1 cellular context compared by ENCODE assay signal in the genomic region with DNA sequence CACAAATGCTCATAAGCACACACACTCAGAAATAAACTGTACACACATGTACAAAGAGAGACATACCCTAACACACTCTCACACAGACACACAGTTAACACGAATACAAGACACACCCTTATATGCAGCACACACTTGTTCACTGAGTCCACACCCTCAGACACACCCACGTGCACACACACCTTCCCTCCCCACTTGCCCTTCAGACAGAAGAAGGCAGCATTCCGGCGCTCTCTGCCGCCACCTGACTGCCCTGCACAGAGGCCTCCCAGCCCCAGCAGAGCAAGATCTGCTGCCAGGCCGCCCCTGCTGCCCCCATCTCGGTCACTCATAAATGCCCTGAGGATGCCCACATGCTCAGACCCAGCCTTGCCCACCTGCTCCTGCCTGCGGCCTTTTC.
TF ChIP-seq lines count a peak whose summit lies in the region.

No MANE protein-coding gene starts in this region.

TF ChIP-seq in Ishikawa, 13 proteins besides CTCF, POLR2A, EP300 and RAD21 (continued from another document):
- TF ChIP-seq, protein P1, sequence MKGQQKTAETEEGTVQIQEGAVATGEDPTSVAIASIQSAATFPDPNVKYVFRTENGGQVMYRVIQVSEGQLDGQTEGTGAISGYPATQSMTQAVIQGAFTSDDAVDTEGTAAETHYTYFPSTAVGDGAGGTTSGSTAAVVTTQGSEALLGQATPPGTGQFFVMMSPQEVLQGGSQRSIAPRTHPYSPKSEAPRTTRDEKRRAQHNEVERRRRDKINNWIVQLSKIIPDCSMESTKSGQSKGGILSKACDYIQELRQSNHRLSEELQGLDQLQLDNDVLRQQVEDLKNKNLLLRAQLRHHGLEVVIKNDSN (IDR thresholded peaks at IDR 0.05) = no peak
- TF ChIP-seq, protein P2, sequence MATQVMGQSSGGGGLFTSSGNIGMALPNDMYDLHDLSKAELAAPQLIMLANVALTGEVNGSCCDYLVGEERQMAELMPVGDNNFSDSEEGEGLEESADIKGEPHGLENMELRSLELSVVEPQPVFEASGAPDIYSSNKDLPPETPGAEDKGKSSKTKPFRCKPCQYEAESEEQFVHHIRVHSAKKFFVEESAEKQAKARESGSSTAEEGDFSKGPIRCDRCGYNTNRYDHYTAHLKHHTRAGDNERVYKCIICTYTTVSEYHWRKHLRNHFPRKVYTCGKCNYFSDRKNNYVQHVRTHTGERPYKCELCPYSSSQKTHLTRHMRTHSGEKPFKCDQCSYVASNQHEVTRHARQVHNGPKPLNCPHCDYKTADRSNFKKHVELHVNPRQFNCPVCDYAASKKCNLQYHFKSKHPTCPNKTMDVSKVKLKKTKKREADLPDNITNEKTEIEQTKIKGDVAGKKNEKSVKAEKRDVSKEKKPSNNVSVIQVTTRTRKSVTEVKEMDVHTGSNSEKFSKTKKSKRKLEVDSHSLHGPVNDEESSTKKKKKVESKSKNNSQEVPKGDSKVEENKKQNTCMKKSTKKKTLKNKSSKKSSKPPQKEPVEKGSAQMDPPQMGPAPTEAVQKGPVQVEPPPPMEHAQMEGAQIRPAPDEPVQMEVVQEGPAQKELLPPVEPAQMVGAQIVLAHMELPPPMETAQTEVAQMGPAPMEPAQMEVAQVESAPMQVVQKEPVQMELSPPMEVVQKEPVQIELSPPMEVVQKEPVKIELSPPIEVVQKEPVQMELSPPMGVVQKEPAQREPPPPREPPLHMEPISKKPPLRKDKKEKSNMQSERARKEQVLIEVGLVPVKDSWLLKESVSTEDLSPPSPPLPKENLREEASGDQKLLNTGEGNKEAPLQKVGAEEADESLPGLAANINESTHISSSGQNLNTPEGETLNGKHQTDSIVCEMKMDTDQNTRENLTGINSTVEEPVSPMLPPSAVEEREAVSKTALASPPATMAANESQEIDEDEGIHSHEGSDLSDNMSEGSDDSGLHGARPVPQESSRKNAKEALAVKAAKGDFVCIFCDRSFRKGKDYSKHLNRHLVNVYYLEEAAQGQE (IDR thresholded peaks at IDR 0.05; ENCODE audit: low read depth) = no peak
- TF ChIP-seq EGR1 (IDR thresholded peaks at IDR 0.05) (no peak), TAF1 (IDR thresholded peaks at IDR 0.05; ENCODE audit: low read depth) (no peak)
